Comparison of ENCODE assay signal across 26 cellular contexts in genomic region chr22:17319541-17319940, GRCh38. TPM values are rescaled to one million over a fixed set of nuclear protein-coding genes. Genes with fewer than 3 reads are reported as not detected.
DNase-seq lines count a peak whose midpoint lies in the region.
"Had no signal": no experiment of that assay in that cellular context is flagged by ENCODE, and none has a peak within 500 bp of the region (broad histone marks: within the 10 kb centered on the region; RNA-seq: fewer than 3 reads in every experiment).

No MANE protein-coding gene starts in this region.

- no peaks in the 10 kb centered on the region for H3K9me3 Mint-ChIP-seq in activated naive CD8-positive, alpha-beta T cell treated with anti-CD3 and anti-CD28 coated beads for 36 hours
- H3K9me3 Mint-ChIP-seq: activated B cell treated with CpG ODN at 0.5 μM for 24 hours; effector memory CD8-positive, alpha-beta T cell; natural killer cell; stimulated activated naive CD8-positive, alpha-beta T cell treated with anti-CD3 and anti-CD28 coated beads, Interleukin-15, amount 100 ng/mL, for 72 hours had no signal

- DNase-seq in NCI-H1417 (lab: John Stamatoyannopoulos, UW) (peak in 2 of 3 experiments; percentile 11 to 26), NCI-H1417 treated with DMSO at 0.1 percent for 48 hours (lab: John Stamatoyannopoulos, UW) (no peak), NCI-H2227 treated with DMSO at 0.1 percent for 48 hours (lab: John Stamatoyannopoulos, UW) (peak; percentile 23), iPS-NIHi7 (ENCODE audit: extremely low spot score) (peak; percentile 51), retina (peak; percentile 77), islet precursor cell (no peak)
- no peak for DNase-seq in activated naive CD8-positive, alpha-beta T cell treated with anti-CD3 and anti-CD28 coated beads for 36 hours
- no peak for DNase-seq in stimulated activated CD4-positive, alpha-beta T cell treated with anti-CD3 and anti-CD28 coated beads, Interleukin-2, amount 100 ng/mL, for 48 hours
- DNase-seq: activated B cell treated with CpG ODN at 0.5 μM for 24 hours; activated CD4-positive, alpha-beta T cell treated with anti-CD3 and anti-CD28 coated beads, Interleukin-2, amount 10 ng/mL, durations not matched to agents 7 days and 5 days; activated effector memory CD4-positive, alpha-beta T cell treated with anti-CD3 and anti-CD28 coated beads, Interleukin-2, amount 50 U/mL, for 16 hours; activated T-cell treated with anti-CD3 and anti-CD28 coated beads, Interleukin-2, amount 50 U/mL, for 1 hour; cortex of kidney; DMS79 treated with DMSO at 0.1 percent for 48 hours; effector memory CD8-positive, alpha-beta T cell; GM23248; KBM-7; natural killer cell; NCI-H1105; NCI-H446 treated with DMSO at 0.1 percent for 48 hours; NK-92 treated with Interleukin-12 subunit alpha and Interleukin-12 subunit beta, amount 100 ng/mL, for 24 hours; SK-N-SH; stimulated activated CD4-positive, alpha-beta T cell treated with anti-CD3 and anti-CD28 coated beads, Interleukin-1b, Interleukin-23, amount 100 ng/mL, for 48 hours; stimulated activated naive CD8-positive, alpha-beta T cell treated with anti-CD3 and anti-CD28 coated beads, Interleukin-15, amount 100 ng/mL, for 72 hours had no signal

- H3K4me3 Mint-ChIP-seq in activated naive CD8-positive, alpha-beta T cell treated with anti-CD3 and anti-CD28 coated beads for 36 hours: no peak overlapping the region
- H3K4me3 Mint-ChIP-seq: activated B cell treated with CpG ODN at 0.5 μM for 24 hours; activated CD4-positive, alpha-beta T cell treated with anti-CD3 and anti-CD28 coated beads, Interleukin-2, amount 10 ng/mL, durations not matched to agents 7 days and 5 days; effector memory CD8-positive, alpha-beta T cell; natural killer cell; stimulated activated naive CD8-positive, alpha-beta T cell treated with anti-CD3 and anti-CD28 coated beads, Interleukin-15, amount 100 ng/mL, for 72 hours had no signal

- no peaks in the 10 kb centered on the region for H3K36me3 Mint-ChIP-seq in activated naive CD8-positive, alpha-beta T cell treated with anti-CD3 and anti-CD28 coated beads for 36 hours
- H3K36me3 Mint-ChIP-seq: natural killer cell had no signal

- no peaks in the 10 kb centered on the region for H3K4me1 Mint-ChIP-seq in activated naive CD8-positive, alpha-beta T cell treated with anti-CD3 and anti-CD28 coated beads for 36 hours
- H3K4me1 Mint-ChIP-seq: activated CD4-positive, alpha-beta T cell treated with anti-CD3 and anti-CD28 coated beads, Interleukin-2, amount 10 ng/mL, durations not matched to agents 7 days and 5 days; natural killer cell; stimulated activated naive CD8-positive, alpha-beta T cell treated with anti-CD3 and anti-CD28 coated beads, Interleukin-15, amount 100 ng/mL, for 72 hours had no signal

- no peak overlapping the region for H3K27ac Mint-ChIP-seq in activated naive CD8-positive, alpha-beta T cell treated with anti-CD3 and anti-CD28 coated beads for 36 hours
- H3K27ac Mint-ChIP-seq: activated B cell treated with CpG ODN at 0.5 μM for 24 hours; activated CD4-positive, alpha-beta T cell treated with anti-CD3 and anti-CD28 coated beads, Interleukin-2, amount 10 ng/mL, durations not matched to agents 7 days and 5 days; effector memory CD8-positive, alpha-beta T cell; natural killer cell; stimulated activated naive CD8-positive, alpha-beta T cell treated with anti-CD3 and anti-CD28 coated beads, Interleukin-15, amount 100 ng/mL, for 72 hours had no signal

- no peaks in the 10 kb centered on the region for H3K27me3 Mint-ChIP-seq in activated naive CD8-positive, alpha-beta T cell treated with anti-CD3 and anti-CD28 coated beads for 36 hours
- H3K27me3 Mint-ChIP-seq: stimulated activated naive CD8-positive, alpha-beta T cell treated with anti-CD3 and anti-CD28 coated beads, Interleukin-15, amount 100 ng/mL, for 72 hours had no signal

RNA-seq across cellular contexts. Expression of gene CECR2, which starts 49.7 kb away (rescaled TPM):
- under 1 TPM; 0.10 to 0.26 TPM for total RNA-seq in activated naive CD8-positive, alpha-beta T cell treated with anti-CD3 and anti-CD28 coated beads for 36 hours
- total RNA-seq: activated CD8-positive, alpha-beta memory T cell treated with anti-CD3 and anti-CD28 coated beads for 36 hours; GM23248; M059J had no signal

Comparison
In these comparisons a context has a peak if more than half of its experiments do, and no peak if none do; other contexts are left out.
1. DNase-seq: peak in NCI-H1417 (2 of 3), NCI-H2227 treated with DMSO at 0.1 percent for 48 hours (single experiment), iPS-NIHi7 (single experiment) and retina (single experiment); none in NCI-H1417 treated with DMSO at 0.1 percent for 48 hours (single experiment), islet precursor cell (single experiment), activated naive CD8-positive, alpha-beta T cell treated with anti-CD3 and anti-CD28 coated beads for 36 hours (single experiment) and stimulated activated CD4-positive, alpha-beta T cell treated with anti-CD3 and anti-CD28 coated beads, Interleukin-2, amount 100 ng/mL, for 48 hours (0 of 2).